ENCODE assay signal across 29 cellular contexts in genomic region chr15:79121571-79121970, GRCh38. TPM values are rescaled to one million over a fixed set of nuclear protein-coding genes. Genes with fewer than 3 reads are reported as not detected.
"Had no signal": no experiment of that assay in that cellular context is flagged by ENCODE, and none has a peak within 500 bp of the region (broad histone marks: within the 10 kb centered on the region; RNA-seq: fewer than 3 reads in every experiment).

No MANE protein-coding gene starts in this region.

- H3K4me3 ChIP-seq: neural progenitor cell, ovary, psoas muscle, right lobe of liver, sigmoid colon, stomach, thoracic aorta, thyroid gland, tibial nerve, upper lobe of right lung, uterus had no signal

- H3K4me3 Mint-ChIP-seq: naive thymus-derived CD8-positive, alpha-beta T cell; natural killer cell treated with Interleukin-12 subunit alpha and Interleukin-12 subunit beta and Interleukin-15 and Interleukin-18, amount 100 ng/mL, for 72 hours; neural progenitor cell; stimulated activated effector memory CD8-positive, alpha-beta T cell treated with anti-CD3 and anti-CD28 coated beads, Interleukin-12 subunit alpha, Interleukin-12 subunit beta, amount 100 ng/mL, for 72 hours; stimulated activated naive B cell treated with anti-CD40 and anti-IgM and Interleukin-4, amounts not matched to agents 10 μg/mL and 1 μg/mL and 100 μg/mL, for 72 hours; stimulated activated naive CD8-positive, alpha-beta T cell treated with anti-CD3 and anti-CD28 coated beads, Interleukin-15, Interleukin-2, amounts not matched to agents 100 ng/mL and 50 ng/mL, for 24 hours; type B pancreatic cell had no signal

- H3K27ac ChIP-seq: neural progenitor cell, ovary, parathyroid adenoma, psoas muscle, right lobe of liver, sigmoid colon, stomach, thoracic aorta, thyroid gland, tibial nerve, upper lobe of right lung, uterus had no signal

- H3K4me1 Mint-ChIP-seq: naive thymus-derived CD8-positive, alpha-beta T cell; neural progenitor cell; stimulated activated effector memory CD8-positive, alpha-beta T cell treated with anti-CD3 and anti-CD28 coated beads, Interleukin-12 subunit alpha, Interleukin-12 subunit beta, amount 100 ng/mL, for 72 hours had no signal

- H3K27me3 ChIP-seq: neural progenitor cell, ovary, right lobe of liver, sigmoid colon, thyroid gland, tibial nerve, upper lobe of right lung, uterus had no signal

- FAIRE-seq: small intestine had no signal

- H3K4me1 ChIP-seq: neural progenitor cell, parathyroid adenoma, psoas muscle, right lobe of liver, sigmoid colon, stomach, thyroid gland, upper lobe of right lung, uterus had no signal

- H3K27ac Mint-ChIP-seq: naive thymus-derived CD8-positive, alpha-beta T cell; natural killer cell treated with Interleukin-12 subunit alpha and Interleukin-12 subunit beta and Interleukin-15 and Interleukin-18, amount 100 ng/mL, for 72 hours; neural progenitor cell; progenitor cell of endocrine pancreas; stimulated activated effector memory CD8-positive, alpha-beta T cell treated with anti-CD3 and anti-CD28 coated beads, Interleukin-12 subunit alpha, Interleukin-12 subunit beta, amount 100 ng/mL, for 72 hours; stimulated activated naive B cell treated with anti-CD40 and anti-IgM and Interleukin-4, amounts not matched to agents 10 μg/mL and 1 μg/mL and 100 μg/mL, for 72 hours; stimulated activated naive CD8-positive, alpha-beta T cell treated with anti-CD3 and anti-CD28 coated beads, Interleukin-15, Interleukin-2, amounts not matched to agents 100 ng/mL and 50 ng/mL, for 24 hours; type B pancreatic cell had no signal

- ATAC-seq: naive thymus-derived CD8-positive, alpha-beta T cell; natural killer cell treated with Interleukin-12 subunit alpha and Interleukin-12 subunit beta and Interleukin-15 and Interleukin-18, amount 100 ng/mL, for 72 hours; psoas muscle; right cardiac atrium; right lobe of liver; stimulated activated effector memory CD8-positive, alpha-beta T cell treated with anti-CD3 and anti-CD28 coated beads, Interleukin-12 subunit alpha, Interleukin-12 subunit beta, amount 100 ng/mL, for 72 hours; stimulated activated naive B cell treated with anti-CD40 and anti-IgM and Interleukin-4, amounts not matched to agents 10 μg/mL and 1 μg/mL and 100 μg/mL, for 72 hours; upper lobe of right lung had no signal

- H3K9me3 ChIP-seq: ovary, psoas muscle, sigmoid colon, stomach, thoracic aorta, thyroid gland, tibial nerve, upper lobe of right lung, uterus had no signal

- DNase-seq: naive thymus-derived CD8-positive, alpha-beta T cell; occipital lobe; ovary; posterior cingulate gyrus; psoas muscle; right cardiac atrium; right lobe of liver; sigmoid colon; small intestine; stimulated activated CD4-positive, alpha-beta T cell treated with anti-CD3 and anti-CD28 coated beads, Interleukin-15, amount 100 ng/mL, for 24 hours; stimulated activated CD4-positive, alpha-beta T cell treated with anti-CD3 and anti-CD28 coated beads, Interleukin-2, amount 100 ng/mL, for 24 hours; stimulated activated CD4-positive, alpha-beta T cell treated with anti-CD3 and anti-CD28 coated beads, Interleukin-2, amount 100 ng/mL, for 48 hours; stimulated activated CD4-positive, alpha-beta T cell treated with anti-CD3 and anti-CD28 coated beads, Interleukin-4, amount 100 ng/mL, for 24 hours; stimulated activated naive B cell treated with anti-CD40 and anti-IgM and Interleukin-4, amounts not matched to agents 10 μg/mL and 1 μg/mL and 100 μg/mL, for 72 hours; stimulated activated naive CD4-positive, alpha-beta T cell treated with Interleukin-2 at 50 U/mL for 16 hours; stomach; thyroid gland; upper lobe of right lung; uterus had no signal

- H3K9me3 Mint-ChIP-seq: naive thymus-derived CD8-positive, alpha-beta T cell; natural killer cell treated with Interleukin-12 subunit alpha and Interleukin-12 subunit beta and Interleukin-15 and Interleukin-18, amount 100 ng/mL, for 72 hours; neural progenitor cell; stimulated activated effector memory CD8-positive, alpha-beta T cell treated with anti-CD3 and anti-CD28 coated beads, Interleukin-12 subunit alpha, Interleukin-12 subunit beta, amount 100 ng/mL, for 72 hours; stimulated activated naive B cell treated with anti-CD40 and anti-IgM and Interleukin-4, amounts not matched to agents 10 μg/mL and 1 μg/mL and 100 μg/mL, for 72 hours; stimulated activated naive CD8-positive, alpha-beta T cell treated with anti-CD3 and anti-CD28 coated beads, Interleukin-15, Interleukin-2, amounts not matched to agents 100 ng/mL and 50 ng/mL, for 24 hours; type B pancreatic cell had no signal

- H3K36me3 Mint-ChIP-seq: natural killer cell treated with Interleukin-12 subunit alpha and Interleukin-12 subunit beta and Interleukin-15 and Interleukin-18, amount 100 ng/mL, for 72 hours; neural progenitor cell; stimulated activated effector memory CD8-positive, alpha-beta T cell treated with anti-CD3 and anti-CD28 coated beads, Interleukin-12 subunit alpha, Interleukin-12 subunit beta, amount 100 ng/mL, for 72 hours; stimulated activated naive B cell treated with anti-CD40 and anti-IgM and Interleukin-4, amounts not matched to agents 10 μg/mL and 1 μg/mL and 100 μg/mL, for 72 hours; type B pancreatic cell had no signal

- H3K36me3 ChIP-seq: neural progenitor cell, ovary, right lobe of liver, sigmoid colon, stomach, thoracic aorta, thyroid gland, tibial nerve, upper lobe of right lung, uterus had no signal

RNA-seq across cellular contexts. Expression of gene RASGRF1, which starts 31.0 kb away (rescaled TPM):
- total RNA-seq: psoas muscle, skeletal muscle tissue, thoracic aorta had no signal
